8 cellular contexts compared by ENCODE assay signal in the genomic region with DNA sequence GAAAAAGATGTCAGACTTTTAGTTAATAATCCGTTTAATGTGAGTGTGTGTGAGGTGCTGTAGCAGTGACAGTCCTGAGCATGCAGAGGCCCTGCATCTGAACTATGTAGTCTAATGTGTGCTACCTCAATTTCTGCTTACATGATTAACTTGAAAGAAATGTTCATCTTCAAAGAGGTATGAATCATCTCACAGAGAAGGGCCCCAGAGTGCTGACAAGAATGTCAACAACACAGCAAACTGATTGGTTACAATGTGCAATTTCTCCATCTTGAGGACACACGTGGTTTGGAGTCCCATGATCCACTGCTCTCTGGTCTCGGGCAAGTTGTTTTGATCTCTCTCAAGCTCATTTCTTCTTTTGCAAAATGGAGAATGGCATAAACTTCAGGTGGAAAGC.
A peak's percentile ranks its signal among the peaks of the same experiment; 100 is the strongest.
DNase-seq lines count a peak whose midpoint lies in the region; ATAC-seq and TF ChIP-seq lines count a peak whose summit lies in the region.

No MANE protein-coding gene starts in this region.

- peaks cover 0 to 32% of the 10 kb centered on the region in 2 donors for H3K36me3 ChIP-seq in left lung

- peaks cover 5 to 11% of the 10 kb centered on the region in 2 donors for H3K9me3 Mint-ChIP-seq in activated naive CD4-positive, alpha-beta T cell treated with anti-CD3 and anti-CD28 coated beads, Interleukin-2, amount 50 U/mL, for 72 hours

- no peaks in the 10 kb centered on the region for H3K4me1 ChIP-seq in left lung

- no peaks in the 10 kb centered on the region for H3K9me3 ChIP-seq in left lung

- H3K4me3 ChIP-seq in left lung = no peak overlapping the region

- intact Hi-C loops in left lung (cut with DNase I) = no loop called here

- TF ChIP-seq CTCF in left lung (IDR thresholded peaks at IDR 0.05) = no peak

- peaks cover 22 to 48% of the 10 kb centered on the region in 2 donors for H3K36me3 Mint-ChIP-seq in activated naive CD4-positive, alpha-beta T cell treated with anti-CD3 and anti-CD28 coated beads, Interleukin-2, amount 50 U/mL, for 72 hours

- peak; percentile 82 to 90 for ATAC-seq in activated naive CD4-positive, alpha-beta T cell treated with anti-CD3 and anti-CD28 coated beads, Interleukin-2, amount 50 U/mL, for 72 hours
- ATAC-seq in left lung = peak; percentile 71
- no peak for ATAC-seq in GM21381 (IDR thresholded peaks at IDR 0.05; ENCODE audit: unreplicated experiment)

- peak overlapping the region; percentile 79 to 88 for H3K27ac Mint-ChIP-seq in activated naive CD4-positive, alpha-beta T cell treated with anti-CD3 and anti-CD28 coated beads, Interleukin-2, amount 50 U/mL, for 72 hours

- peak; percentile 32 for DNase-seq in GM03348 (ENCODE audit: low spot score)
- peak; percentile 41 for DNase-seq in MV-4-11 (lab: John Stamatoyannopoulos, UW)
- DNase-seq in activated naive CD4-positive, alpha-beta T cell treated with anti-CD3 and anti-CD28 coated beads, Interleukin-2, amount 50 U/mL, for 72 hours (ENCODE audit: low spot score in 2 of 2) = peak in 1 of 2 donors; percentile 35
- no peak for DNase-seq in left lung
- no peak for DNase-seq in COLO668 (lab: John Stamatoyannopoulos, UW; ENCODE audit: unreplicated experiment)
- DNase-seq in COR-L47 (lab: John Stamatoyannopoulos, UW) = no peak
- no peak for DNase-seq in DMS79 (lab: John Stamatoyannopoulos, UW)

- no peak overlapping the region for H3K27ac ChIP-seq in left lung

- no peaks in the 10 kb centered on the region for H3K27me3 ChIP-seq in left lung

Comparison
In these comparisons a context has a peak if more than half of its experiments do, and no peak if none do; other contexts are left out.
1. DNase-seq: peak in GM03348 (single experiment) and MV-4-11 (single experiment); none in left lung (0 of 2), COLO668 (single experiment), COR-L47 (single experiment) and DMS79 (single experiment).